18 cellular contexts compared by ENCODE assay signal in the genomic region with DNA sequence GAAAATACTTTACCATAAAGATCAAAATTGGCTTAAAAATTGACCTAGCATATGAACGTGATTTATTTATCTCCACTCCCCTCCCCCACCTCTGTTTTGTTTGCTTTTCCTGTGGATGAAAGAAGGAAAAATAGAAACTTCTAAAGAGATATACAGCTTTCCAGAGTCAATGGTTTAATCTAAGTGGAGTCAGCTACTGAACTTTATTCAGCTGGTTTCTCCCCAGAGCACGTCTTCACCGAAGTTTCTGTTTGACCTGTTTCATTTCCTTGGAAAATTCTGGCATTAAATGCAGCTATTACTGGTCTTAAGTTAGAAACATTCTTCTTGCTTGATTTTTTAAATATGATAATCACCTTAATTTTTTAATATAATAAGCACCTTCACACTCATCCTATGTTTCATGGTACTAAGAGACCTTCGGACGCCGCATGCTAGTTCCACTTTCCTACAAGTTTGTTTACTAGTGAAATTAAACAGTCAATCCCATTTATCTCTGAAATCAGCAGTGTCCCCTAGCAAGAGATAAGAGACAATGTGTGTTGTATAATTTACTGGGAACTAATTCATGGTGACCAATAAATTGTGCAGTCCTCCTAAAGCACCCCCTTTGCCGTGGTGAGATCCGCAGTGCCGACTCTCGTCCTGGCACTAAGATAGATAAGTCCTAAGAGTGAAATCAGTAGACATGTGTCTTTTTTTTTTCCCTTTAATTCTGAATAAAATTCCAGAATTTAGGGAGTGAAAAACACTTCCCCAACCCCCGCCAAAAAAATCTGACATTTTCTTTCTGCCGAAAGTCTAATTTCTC.
"Had no signal": no experiment of that assay in that cellular context is flagged by ENCODE, and none has a peak within 500 bp of the region (broad histone marks: within the 10 kb centered on the region; RNA-seq: fewer than 3 reads in every experiment).

No MANE protein-coding gene starts in this region.

- H3K36me3 Mint-ChIP-seq: activated naive CD4-positive, alpha-beta T cell treated with anti-CD3 and anti-CD28 coated beads, Interleukin-2, amount 50 U/mL, for 72 hours; neural progenitor cell had no signal

- H3K4me1 ChIP-seq: parathyroid adenoma, right atrium auricular region, uterus had no signal

- H3K79me2 ChIP-seq: parathyroid adenoma had no signal

- H3K9ac ChIP-seq: neural progenitor cell, parathyroid adenoma had no signal

- H3K4me2 ChIP-seq: neural progenitor cell had no signal

- DNase-seq: activated CD4-positive, alpha-beta T cell treated with anti-CD3 and anti-CD28 coated beads, Interleukin-2, amount 50 U/mL, for 4 hours; activated CD4-positive, CD25-positive, alpha-beta regulatory T cell treated with anti-CD3 and anti-CD28 coated beads, Interleukin-2, amount 50 U/mL, for 72 hours; activated effector memory CD4-positive, alpha-beta T cell treated with Interleukin-2 at 50 U/mL for 16 hours; activated T-cell treated with anti-CD3 and anti-CD28 coated beads, Interleukin-2, amount 50 U/mL, for 24 hours; amygdala; brain microvascular endothelial cell; effector memory CD8-positive, alpha-beta T cell; immature natural killer cell; left cardiac atrium; spleen; stimulated activated CD4-positive, alpha-beta T cell treated with anti-CD3 and anti-CD28 coated beads, Interleukin-1b, Interleukin-23, amount 100 ng/mL, for 48 hours; stimulated activated naive CD4-positive, alpha-beta T cell; uterus had no signal

- H3K9me3 ChIP-seq: right atrium auricular region, spleen, uterus had no signal

- H3K36me3 ChIP-seq: brain microvascular endothelial cell, neural progenitor cell, right atrium auricular region, spleen, uterus had no signal

- H2AFZ ChIP-seq: neural progenitor cell, parathyroid adenoma had no signal

- H3K27me3 Mint-ChIP-seq: activated T-cell treated with anti-CD3 and anti-CD28 coated beads, Interleukin-2, amount 50 U/mL, for 24 hours; effector memory CD8-positive, alpha-beta T cell; memory B cell had no signal

- H3K4me3 ChIP-seq: neural progenitor cell, right atrium auricular region, spleen, uterus had no signal

- H3K4me3 Mint-ChIP-seq: activated T-cell treated with anti-CD3 and anti-CD28 coated beads, Interleukin-2, amount 50 U/mL, for 24 hours; effector memory CD8-positive, alpha-beta T cell; immature natural killer cell; memory B cell; neural progenitor cell had no signal

- H3K9me3 Mint-ChIP-seq: activated naive CD4-positive, alpha-beta T cell treated with anti-CD3 and anti-CD28 coated beads, Interleukin-2, amount 50 U/mL, for 72 hours; activated T-cell treated with anti-CD3 and anti-CD28 coated beads, Interleukin-2, amount 50 U/mL, for 24 hours; effector memory CD8-positive, alpha-beta T cell; immature natural killer cell; memory B cell; neural progenitor cell had no signal

- H3K27ac Mint-ChIP-seq: activated naive CD4-positive, alpha-beta T cell treated with anti-CD3 and anti-CD28 coated beads, Interleukin-2, amount 50 U/mL, for 72 hours; activated T-cell treated with anti-CD3 and anti-CD28 coated beads, Interleukin-2, amount 50 U/mL, for 24 hours; effector memory CD8-positive, alpha-beta T cell; immature natural killer cell; memory B cell; neural progenitor cell had no signal

- ATAC-seq: activated naive CD4-positive, alpha-beta T cell treated with anti-CD3 and anti-CD28 coated beads, Interleukin-2, amount 50 U/mL, for 72 hours; effector memory CD8-positive, alpha-beta T cell; left cardiac atrium had no signal

- H3K27me3 ChIP-seq: brain microvascular endothelial cell, neural progenitor cell, right atrium auricular region, spleen, uterus had no signal

- H3K27ac ChIP-seq: brain microvascular endothelial cell, neural progenitor cell, parathyroid adenoma, right atrium auricular region, spleen, uterus had no signal
